ENCODE assay signal across 17 cellular contexts in genomic region chr6:149478631-149479314, GRCh38. TPM values are rescaled to one million over a fixed set of nuclear protein-coding genes. Genes with fewer than 3 reads are reported as not detected.
DNase-seq lines count a peak whose midpoint lies in the region; ATAC-seq and TF ChIP-seq lines count a peak whose summit lies in the region.
"Had no signal": no experiment of that assay in that cellular context is flagged by ENCODE, and none has a peak within 500 bp of the region (broad histone marks: within the 10 kb centered on the region; RNA-seq: fewer than 3 reads in every experiment).

No MANE protein-coding gene starts in this region.

- peak overlapping the region; percentile 94 for H3K4me3 Mint-ChIP-seq in activated T-cell treated with anti-CD3 and anti-CD28 coated beads, Interleukin-2, amount 50 U/mL, for 4 hours
- peak overlapping the region; percentile 90 for H3K4me3 Mint-ChIP-seq in activated T-helper 17 cell treated with anti-CD3 and anti-CD28 coated beads, Interleukin-2, amount 50 U/mL, for 72 hours
- no peak overlapping the region for H3K4me3 Mint-ChIP-seq in neural progenitor cell
- H3K4me3 Mint-ChIP-seq in activated T-helper 2 cell treated with anti-CD3 and anti-CD28 coated beads, Interferon-gamma antibody, Interleukin-2, Interleukin-4, amounts not matched to agents 10 μg/mL and 5 μg/mL and 100 μg/mL, durations not matched to agents 14 hours and 24 hours and 36 hours (ENCODE audit: low read depth), result no peak overlapping the region
- H3K4me3 Mint-ChIP-seq: immature natural killer cell, natural killer cell had no signal

- POLR2A ChIA-PET in HEK293 (lab: Yijun Ruan, JAX), result no interaction called here

- H3K27me3 Mint-ChIP-seq in activated T-cell treated with anti-CD3 and anti-CD28 coated beads, Interleukin-2, amount 50 U/mL, for 4 hours (ENCODE audit: low read depth), result no peaks in the 10 kb centered on the region
- no peaks in the 10 kb centered on the region for H3K27me3 Mint-ChIP-seq in activated T-helper 17 cell treated with anti-CD3 and anti-CD28 coated beads, Interleukin-2, amount 50 U/mL, for 72 hours
- H3K27me3 Mint-ChIP-seq in neural progenitor cell (ENCODE audit: insufficient read depth, low read depth), result no peaks in the 10 kb centered on the region
- H3K27me3 Mint-ChIP-seq in activated T-helper 2 cell treated with anti-CD3 and anti-CD28 coated beads, Interferon-gamma antibody, Interleukin-2, Interleukin-4, amounts not matched to agents 10 μg/mL and 5 μg/mL and 100 μg/mL, durations not matched to agents 14 hours and 24 hours and 36 hours (ENCODE audit: low read depth), result no peaks in the 10 kb centered on the region

- H3K9ac ChIP-seq in neural progenitor cell, result no peak overlapping the region

- H4K20me1 ChIP-seq in neural progenitor cell (ENCODE audit: low read depth), result no peaks in the 10 kb centered on the region

- no peaks in the 10 kb centered on the region for H3K36me3 ChIP-seq in HEK293 (ENCODE audit: control insufficient read depth in 2 of 2, insufficient read depth in 1 of 2, low read length in 2 of 2)
- H3K36me3 ChIP-seq in neural progenitor cell, result no peaks in the 10 kb centered on the region
- H3K36me3 ChIP-seq in BE2C, result no peaks in the 10 kb centered on the region
- H3K36me3 ChIP-seq: colonic mucosa, lower lobe of right lung had no signal

- intact Hi-C loops in activated T-helper 2 cell treated with anti-CD3 and anti-CD28 coated beads, Interferon-gamma antibody, Interleukin-2, Interleukin-4, amounts not matched to agents 10 μg/mL and 5 μg/mL and 100 μg/mL, durations not matched to agents 14 hours and 24 hours and 36 hours (cut with micrococcal nuclease), result no loop called here

- no peaks in the 10 kb centered on the region for H3K27me3 ChIP-seq in neural progenitor cell
- H3K27me3 ChIP-seq in BE2C, result no peaks in the 10 kb centered on the region
- H3K27me3 ChIP-seq: colonic mucosa had no signal

- H3K4me2 ChIP-seq in neural progenitor cell, result no peak overlapping the region

- H3K4me1 ChIP-seq in HEK293 (ENCODE audit: control insufficient read depth, insufficient read depth, low read length) (peaks cover under 1% of the 10 kb centered on the region; the same call in 1 of the 2 replicates), neural progenitor cell (peaks cover 2% of the 10 kb centered on the region), BE2C (no peaks in the 10 kb centered on the region)
- H3K4me1 ChIP-seq: psoas muscle had no signal

- H3K27ac ChIP-seq in HEK293 (ENCODE audit: extremely low read depth, low read depth, low read length), result no peak overlapping the region
- no peak overlapping the region for H3K27ac ChIP-seq in neural progenitor cell
- H3K27ac ChIP-seq: colonic mucosa, epithelial cell of prostate, lower lobe of right lung, psoas muscle had no signal

- H3F3A ChIP-seq in neural progenitor cell (ENCODE audit: low read depth), result no peaks in the 10 kb centered on the region

- CTCF ChIA-PET in HEK293 (lab: Yijun Ruan, JAX), result interaction anchor here (1.2 to 1.9 kb wide), 3 partner anchors 10 to 450 kb away, joined by 4 to 6 read pairs (median 5); no protein-coding TSS in a partner anchor

- peaks cover 35% of the 10 kb centered on the region for H3K36me3 Mint-ChIP-seq in activated T-cell treated with anti-CD3 and anti-CD28 coated beads, Interleukin-2, amount 50 U/mL, for 4 hours (ENCODE audit: insufficient read depth)
- peaks cover 100% of the 10 kb centered on the region for H3K36me3 Mint-ChIP-seq in activated T-helper 17 cell treated with anti-CD3 and anti-CD28 coated beads, Interleukin-2, amount 50 U/mL, for 72 hours (ENCODE audit: low read depth)
- no peaks in the 10 kb centered on the region for H3K36me3 Mint-ChIP-seq in neural progenitor cell
- H3K36me3 Mint-ChIP-seq in activated T-helper 2 cell treated with anti-CD3 and anti-CD28 coated beads, Interferon-gamma antibody, Interleukin-2, Interleukin-4, amounts not matched to agents 10 μg/mL and 5 μg/mL and 100 μg/mL, durations not matched to agents 14 hours and 24 hours and 36 hours (ENCODE audit: low read depth), result peaks cover 27% of the 10 kb centered on the region
- H3K36me3 Mint-ChIP-seq: immature natural killer cell, natural killer cell had no signal

- TF ChIP-seq CTCF in HEK293 (tag by site-specific recombination; IDR thresholded peaks at IDR 0.05) (no peak), neural progenitor cell (IDR thresholded peaks at IDR 0.05) (no peak), BE2C (IDR thresholded peaks at IDR 0.05; ENCODE audit: low read depth, low read length) (no peak)

- H3K4me1 Mint-ChIP-seq in activated T-cell treated with anti-CD3 and anti-CD28 coated beads, Interleukin-2, amount 50 U/mL, for 4 hours (ENCODE audit: low read depth), result peaks cover 67% of the 10 kb centered on the region
- peaks cover 36% of the 10 kb centered on the region for H3K4me1 Mint-ChIP-seq in activated T-helper 17 cell treated with anti-CD3 and anti-CD28 coated beads, Interleukin-2, amount 50 U/mL, for 72 hours
- H3K4me1 Mint-ChIP-seq in neural progenitor cell, result peaks cover 17% of the 10 kb centered on the region
- peaks cover 34% of the 10 kb centered on the region for H3K4me1 Mint-ChIP-seq in activated T-helper 2 cell treated with anti-CD3 and anti-CD28 coated beads, Interferon-gamma antibody, Interleukin-2, Interleukin-4, amounts not matched to agents 10 μg/mL and 5 μg/mL and 100 μg/mL, durations not matched to agents 14 hours and 24 hours and 36 hours (ENCODE audit: low read depth)

- H3K9me3 ChIP-seq in HEK293 (ENCODE audit: control insufficient read depth, insufficient read depth, low read depth, low read length), result no peaks in the 10 kb centered on the region
- H3K9me3 ChIP-seq in neural progenitor cell (ENCODE audit: low read depth), result no peaks in the 10 kb centered on the region
- no peaks in the 10 kb centered on the region for H3K9me3 ChIP-seq in BE2C
- H3K9me3 ChIP-seq: colonic mucosa, lower lobe of right lung, psoas muscle had no signal

- H3K9me3 Mint-ChIP-seq in activated T-cell treated with anti-CD3 and anti-CD28 coated beads, Interleukin-2, amount 50 U/mL, for 4 hours, result no peaks in the 10 kb centered on the region
- no peaks in the 10 kb centered on the region for H3K9me3 Mint-ChIP-seq in activated T-helper 17 cell treated with anti-CD3 and anti-CD28 coated beads, Interleukin-2, amount 50 U/mL, for 72 hours
- H3K9me3 Mint-ChIP-seq in neural progenitor cell, result no peaks in the 10 kb centered on the region
- no peaks in the 10 kb centered on the region for H3K9me3 Mint-ChIP-seq in activated T-helper 2 cell treated with anti-CD3 and anti-CD28 coated beads, Interferon-gamma antibody, Interleukin-2, Interleukin-4, amounts not matched to agents 10 μg/mL and 5 μg/mL and 100 μg/mL, durations not matched to agents 14 hours and 24 hours and 36 hours
- H3K9me3 Mint-ChIP-seq: immature natural killer cell, natural killer cell had no signal

- ATAC-seq in activated T-cell treated with anti-CD3 and anti-CD28 coated beads, Interleukin-2, amount 50 U/mL, for 4 hours, result no peak
- ATAC-seq in activated T-helper 17 cell treated with anti-CD3 and anti-CD28 coated beads, Interleukin-2, amount 50 U/mL, for 72 hours (replicated peaks), result no peak
- no peak for ATAC-seq in HG03280 (IDR thresholded peaks at IDR 0.05; ENCODE audit: unreplicated experiment)
- ATAC-seq: lower lobe of right lung, natural killer cell, psoas muscle had no signal

- DNase-seq in activated T-cell treated with anti-CD3 and anti-CD28 coated beads, Interleukin-2, amount 50 U/mL, for 4 hours, result no peak
- no peak for DNase-seq in activated T-cell treated with anti-CD3 and anti-CD28 coated beads, Interleukin-2, amount 50 U/mL, for 48 hours
- no peak for DNase-seq in neural progenitor cell (ENCODE audit: low spot score)
- DNase-seq in BE2C, result no peak
- no peak for DNase-seq in activated T-helper 2 cell treated with anti-CD3 and anti-CD28 coated beads, Interferon-gamma antibody, Interleukin-2, Interleukin-4, amounts not matched to agents 10 μg/mL and 5 μg/mL and 100 μg/mL, durations not matched to agents 14 hours and 24 hours and 36 hours (ENCODE audit: low spot score)
- DNase-seq: activated CD4-positive, CD25-positive, alpha-beta regulatory T cell; colonic mucosa; immature natural killer cell; lower lobe of right lung; natural killer cell; psoas muscle; stimulated activated CD4-positive, alpha-beta T cell treated with anti-CD3 and anti-CD28 coated beads, Interleukin-12 subunit alpha, Interleukin-12 subunit beta, amount 100 ng/mL, for 4 hours had no signal

- H3K4me3 ChIP-seq in HEK293 (ENCODE audit: low read depth, low read length) (no peak overlapping the region), neural progenitor cell (no peak overlapping the region), BE2C (ENCODE audit: low read depth, low read length) (no peak overlapping the region)
- H3K4me3 ChIP-seq: colonic mucosa, lower lobe of right lung, psoas muscle had no signal

- no peak overlapping the region for H2AFZ ChIP-seq in neural progenitor cell (replicated peaks)

- H3K27ac Mint-ChIP-seq in activated T-helper 17 cell treated with anti-CD3 and anti-CD28 coated beads, Interleukin-2, amount 50 U/mL, for 72 hours, result peak overlapping the region; percentile 98
- H3K27ac Mint-ChIP-seq in neural progenitor cell, result peak overlapping the region; percentile 81
- H3K27ac Mint-ChIP-seq in activated T-helper 2 cell treated with anti-CD3 and anti-CD28 coated beads, Interferon-gamma antibody, Interleukin-2, Interleukin-4, amounts not matched to agents 10 μg/mL and 5 μg/mL and 100 μg/mL, durations not matched to agents 14 hours and 24 hours and 36 hours, result no peak overlapping the region
- H3K27ac Mint-ChIP-seq: immature natural killer cell, natural killer cell had no signal

- no peaks in the 10 kb centered on the region for H3K79me2 ChIP-seq in neural progenitor cell (ENCODE audit: low read depth)

TF ChIP-seq in HEK293, 187 proteins besides CTCF, POLR2A, EP300 and RAD21 (continues in another document):
- TF ChIP-seq ZNF341 (tag by site-specific recombination; IDR thresholded peaks at IDR 0.05; ENCODE audit: low read depth), result peak; percentile 41; the same call in 1 of the 2 replicates

RNA-seq across cellular contexts. Expression of gene ZC3H12D, which starts 6.0 kb away (rescaled TPM):
- 10 to 100 TPM; 22.2 to 51.5 (median 42.5) TPM for total RNA-seq in activated T-cell treated with anti-CD3 and anti-CD28 coated beads, Interleukin-2, amount 50 U/mL, for 4 hours
- total RNA-seq in activated T-helper 17 cell treated with anti-CD3 and anti-CD28 coated beads, Interleukin-2, amount 50 U/mL, for 72 hours, result 100 to 1,000 TPM; 117 to 254 TPM
- 0.03 TPM in 1 of 2 replicates, not detected in the other for total RNA-seq in neural progenitor cell (ENCODE audit: low replicate concordance)
- polyA plus RNA-seq in BE2C (2012; ENCODE audit: insufficient read depth, insufficient read length, low read depth), result not detected
- total RNA-seq in activated T-helper 2 cell treated with anti-CD3 and anti-CD28 coated beads, Interferon-gamma antibody, Interleukin-2, Interleukin-4, amounts not matched to agents 10 μg/mL and 5 μg/mL and 100 μg/mL, durations not matched to agents 14 hours and 24 hours and 36 hours, result 15.0 and 15.6 TPM in 2 replicates
- total RNA-seq: glomerular endothelial cell had no signal
- polyA plus RNA-seq: immature natural killer cell had no signal

Comparison
In these comparisons a context has a peak if more than half of its experiments do, and no peak if none do; other contexts are left out.
1. H3K4me3 Mint-ChIP-seq: peak in activated T-cell treated with anti-CD3 and anti-CD28 coated beads, Interleukin-2, amount 50 U/mL, for 4 hours (single experiment) and activated T-helper 17 cell treated with anti-CD3 and anti-CD28 coated beads, Interleukin-2, amount 50 U/mL, for 72 hours (single experiment); none in neural progenitor cell (single experiment) and activated T-helper 2 cell treated with anti-CD3 and anti-CD28 coated beads, Interferon-gamma antibody, Interleukin-2, Interleukin-4, amounts not matched to agents 10 μg/mL and 5 μg/mL and 100 μg/mL, durations not matched to agents 14 hours and 24 hours and 36 hours (single experiment).
2. RNA of gene ZC3H12D, which starts 6.0 kb away (total RNA-seq): 117 to 254 TPM in activated T-helper 17 cell treated with anti-CD3 and anti-CD28 coated beads, Interleukin-2, amount 50 U/mL, for 72 hours, 22.2 to 51.5 TPM in activated T-cell treated with anti-CD3 and anti-CD28 coated beads, Interleukin-2, amount 50 U/mL, for 4 hours and 15.0 to 15.6 TPM in activated T-helper 2 cell treated with anti-CD3 and anti-CD28 coated beads, Interferon-gamma antibody, Interleukin-2, Interleukin-4, amounts not matched to agents 10 μg/mL and 5 μg/mL and 100 μg/mL, durations not matched to agents 14 hours and 24 hours and 36 hours; 0.03 TPM in neural progenitor cell; every median in the first group is over 10 times any median in the second.